Comparison of ENCODE assay signal across 8 cellular contexts in the genomic region with DNA sequence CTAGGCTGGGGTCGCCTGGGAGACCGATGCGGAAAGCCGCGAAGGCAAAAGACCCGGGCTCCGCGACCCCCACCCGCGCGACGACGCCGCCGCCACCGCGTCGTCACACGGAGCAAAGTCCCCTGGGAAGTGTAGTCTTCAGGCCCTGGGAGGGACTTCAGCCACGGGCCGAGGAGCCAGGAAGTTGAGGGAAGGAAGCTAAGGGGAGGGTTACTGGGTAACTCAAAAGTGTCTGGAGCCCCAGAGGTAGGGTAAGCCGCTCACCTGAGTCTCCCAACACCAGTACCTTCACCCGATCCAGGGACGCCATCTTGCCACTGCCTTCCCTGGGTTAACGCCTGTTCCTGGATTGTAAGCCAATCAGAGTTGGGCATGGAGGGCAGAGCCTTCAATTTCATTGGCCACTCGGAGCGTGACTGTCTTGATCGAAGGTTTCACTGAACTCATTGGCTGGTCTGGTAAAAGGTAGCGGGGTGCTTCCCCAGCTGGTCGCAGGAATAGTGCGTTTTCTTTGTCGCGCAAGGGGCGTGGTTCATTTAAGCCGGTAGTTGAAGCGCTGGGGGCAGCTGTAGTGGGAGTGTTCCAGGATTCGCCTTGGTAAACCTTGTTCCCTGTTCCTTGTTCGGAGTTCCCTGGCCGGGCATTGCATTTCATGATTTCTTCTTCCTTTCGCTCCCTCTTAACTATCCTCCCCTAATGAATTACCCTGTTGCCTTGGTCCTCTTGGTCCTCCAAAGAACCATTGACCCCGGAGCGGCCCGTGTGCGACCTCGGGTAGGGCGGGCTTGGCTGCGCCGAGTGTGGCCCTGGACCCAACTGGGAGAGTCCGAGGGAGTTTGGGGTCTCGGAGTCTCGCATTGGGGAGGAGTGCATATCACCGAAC. TPM values are rescaled to one million over a fixed set of nuclear protein-coding genes. Genes with fewer than 3 reads are reported as not detected.
DNase-seq lines count a peak whose midpoint lies in the region; ATAC-seq and TF ChIP-seq lines count a peak whose summit lies in the region.

Gene GTF2E1 (plus strand): TSS at position 547 of the 883 bp plus-strand sequence. CDS start 7,809 bp downstream, outside the sequence.
A gene with protein sequence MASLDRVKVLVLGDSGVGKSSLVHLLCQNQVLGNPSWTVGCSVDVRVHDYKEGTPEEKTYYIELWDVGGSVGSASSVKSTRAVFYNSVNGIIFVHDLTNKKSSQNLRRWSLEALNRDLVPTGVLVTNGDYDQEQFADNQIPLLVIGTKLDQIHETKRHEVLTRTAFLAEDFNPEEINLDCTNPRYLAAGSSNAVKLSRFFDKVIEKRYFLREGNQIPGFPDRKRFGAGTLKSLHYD (minus strand): TSS at position 319 of the 883 bp plus-strand sequence. CDS start 9 bp downstream, at position 310.

- TF ChIP-seq EP300 in upper lobe of left lung (IDR thresholded peaks at IDR 0.05): no peak

- in situ Hi-C loops in GM13976 (cut with MboI; ENCODE audit: low sequenced_read_pairs, unreplicated experiment): no loop called here

- H3K9me3 ChIP-seq in heart right ventricle (peaks cover 0 to 5% (median 0%) of the 10 kb centered on the region in 11 donors), upper lobe of left lung (no peaks in the 10 kb centered on the region)

- H3K4me3 ChIP-seq in heart right ventricle: peak within 1 kb of the TSS; percentile 64 to 95 (median 84)
- H3K4me3 ChIP-seq in upper lobe of left lung: peak within 1 kb of the TSS; percentile 78 to 94 (median 86)

- TF ChIP-seq POLR2A in upper lobe of left lung (IDR thresholded peaks at IDR 0.05): peak in 3 of 4 donors; percentile 55 to 79 (median 61)

- H3K27me3 ChIP-seq in heart right ventricle (no peaks in the 10 kb centered on the region), upper lobe of left lung (no peaks in the 10 kb centered on the region)

- H3K36me3 ChIP-seq in heart right ventricle (peaks cover 0 to 15% (median 5%) of the 10 kb centered on the region in 9 donors), upper lobe of left lung (peaks cover 0 to 5% (median 2%) of the 10 kb centered on the region in 4 donors)

- intact Hi-C loops in T-helper 1 cell treated with Interleukin-12 subunit alpha and Interleukin-12 subunit beta and Interleukin-4 antibody, amounts not matched to agents 30 ng/mL and 1 ng/mL, for 36 hours (cut with micrococcal nuclease): loop anchor here (1.0 to 10.0 kb wide), 18 partner anchors 23 to 1642 kb away; partner anchors contain the start of genes COX17, EAF2, FAM162A and GOLGB1
- intact Hi-C loops in heart right ventricle (cut with DNase I) (loop anchor here in 6 of 10 donors (1.0 to 5.0 kb wide), 5 partner anchors 125 to 325 kb away; partner anchors contain the start of gene NDUFB4 (in 5 of the 6)), posterior cingulate gyrus (cut with DNase I) (loop anchor here (1.0 kb wide), 1 partner anchor 146 kb away; the partner anchor contains the start of gene NDUFB4)

- no peak for TF ChIP-seq CTCF in GM13976 (IDR thresholded peaks at IDR 0.05; ENCODE audit: borderline replicate concordance, control extremely low read depth, extremely low read depth, insufficient read depth, missing control alignments)
- no peak for TF ChIP-seq CTCF in heart right ventricle (IDR thresholded peaks at IDR 0.05)
- no peak for TF ChIP-seq CTCF in upper lobe of left lung (IDR thresholded peaks at IDR 0.05)

- H3K4me1 ChIP-seq in heart right ventricle: peaks cover 4 to 32% (median 21%) of the 10 kb centered on the region in 9 donors
- peaks cover 14 to 23% (median 17%) of the 10 kb centered on the region in 4 donors for H3K4me1 ChIP-seq in upper lobe of left lung

- ATAC-seq in HG02870 (IDR thresholded peaks at IDR 0.05; ENCODE audit: unreplicated experiment) (peak; percentile 98), heart right ventricle (peak; percentile 99 to 100 (median 100)), upper lobe of left lung (ENCODE audit: low FRiP score in 2 of 2) (peak; percentile 100)

- WGBS in heart right ventricle, 2 donors: 0% methylated on average over 52 of the region's 52 CpGs
- WGBS in upper lobe of left lung, 2 donors: 0 to 1% methylated on average over 47 to 52 of the region's 52 CpGs

- DNase-seq in GM13976 (ENCODE audit: low spot score) (peak; percentile 96), NCI-H146 treated with DMSO at 0.1 percent for 48 hours (lab: John Stamatoyannopoulos, UW; ENCODE audit: unreplicated experiment) (peak; percentile 100), amniotic epithelial cell (ENCODE audit: low read depth) (peak; percentile 100), heart right ventricle (peak; percentile 90 to 99), posterior cingulate gyrus (peak; percentile 94 to 100 (median 98)), upper lobe of left lung (peak; percentile 95 to 99)

- H3K27ac ChIP-seq in heart right ventricle (peak within 1 kb of the TSS; percentile 73 to 99 (median 94)), upper lobe of left lung (peak within 1 kb of the TSS; percentile 95 to 98 (median 96))

RNA-seq across cellular contexts. Expression of gene GTF2E1, which starts in this region (rescaled TPM):
- 29.0 and 30.2 TPM in 2 replicates for total RNA-seq in T-helper 1 cell treated with Interleukin-12 subunit alpha and Interleukin-12 subunit beta and Interleukin-4 antibody, amounts not matched to agents 30 ng/mL and 1 ng/mL, for 36 hours
- total RNA-seq in heart right ventricle (10 to 100 TPM in 8 of 10 donors, 1 to 10 TPM in 2; 7.9 to 16.2 (median 11.7) TPM), upper lobe of left lung (10 to 100 TPM in 5 of 6 donors, 1 to 10 TPM in 1; 6.3 to 17.9 (median 15.7) TPM)
- polyA plus RNA-seq in heart right ventricle: 1 to 10 TPM; 3.7 to 4.2 TPM

RNA-seq across cellular contexts. Expression of the second gene that starts in this region (rescaled TPM):
- 18.2 and 23.5 TPM in 2 replicates for total RNA-seq in T-helper 1 cell treated with Interleukin-12 subunit alpha and Interleukin-12 subunit beta and Interleukin-4 antibody, amounts not matched to agents 30 ng/mL and 1 ng/mL, for 36 hours
- total RNA-seq in heart right ventricle (10 to 100 TPM; 13.8 to 33.9 (median 23.3) TPM), upper lobe of left lung (10 to 100 TPM in 4 of 6 donors, 1 to 10 TPM in 2; 4.9 to 20.1 (median 14.2) TPM)
- 1 to 10 TPM; 2.8 to 8.7 TPM for polyA plus RNA-seq in heart right ventricle

Comparison
In these comparisons a context has a peak if more than half of its experiments do, and no peak if none do; other contexts are left out.
1. Peak in every context shown above with its lines: DNase-seq, ATAC-seq, H3K4me3 ChIP-seq and H3K27ac ChIP-seq.